Comparison of ENCODE assay signal across 8 cellular contexts in the genomic region with DNA sequence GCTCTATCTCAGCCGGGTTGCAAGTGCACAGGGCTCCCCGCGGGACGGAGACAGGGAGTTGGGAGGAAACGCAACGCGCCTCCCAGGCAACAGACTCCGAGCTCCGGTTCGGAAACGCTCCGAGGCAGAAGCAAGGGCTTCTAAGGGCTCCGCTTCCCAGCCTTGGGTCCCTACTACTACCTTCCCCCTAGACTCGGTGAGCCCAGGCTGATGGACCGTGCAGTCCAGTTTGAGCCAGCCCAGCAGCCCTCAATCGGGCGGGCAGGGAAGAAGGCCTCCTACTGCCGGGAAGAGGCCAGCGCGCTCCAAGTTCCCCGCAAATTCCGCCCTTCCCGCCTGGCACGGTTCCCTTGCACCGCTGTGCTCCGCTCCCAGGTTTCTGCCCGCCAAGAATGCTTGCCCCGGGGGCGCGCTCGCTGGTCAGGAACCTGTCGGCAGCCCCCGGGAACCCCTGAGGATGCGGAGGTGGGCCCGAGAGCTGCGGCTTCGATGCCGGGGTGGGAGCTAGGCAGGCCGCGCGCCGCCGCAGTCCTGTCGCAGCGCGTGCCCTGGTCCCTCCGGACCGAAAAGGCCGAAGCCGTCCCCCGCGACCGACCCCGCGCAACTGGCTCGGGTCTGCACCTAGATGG. TPM values are rescaled to one million over a fixed set of nuclear protein-coding genes. Genes with fewer than 3 reads are reported as not detected.
DNase-seq lines count a peak whose midpoint lies in the region; ATAC-seq, FAIRE-seq and TF ChIP-seq lines count a peak whose summit lies in the region.

No MANE protein-coding gene starts in this region.

- no TSS peak for BruUV-seq in HepG2 (replicated peaks; lab: Mats Ljungman, UMichigan)

- H3K36me3 ChIP-seq in DOHH2 (ENCODE audit: control insufficient read depth, low read length) (peaks cover 3% of the 10 kb centered on the region), HepG2 (replicated peaks in 1 of 2; ENCODE audit: control insufficient read depth in 1 of 2, insufficient read depth in 2 of 2, low read length in 2 of 2) (no peaks in the 10 kb centered on the region)

- H3K9me3 ChIP-seq in DOHH2 (ENCODE audit: control insufficient read depth, insufficient read depth, low read length) (peaks cover 8% of the 10 kb centered on the region), HepG2 (ENCODE audit: low read length) (peaks cover 17% of the 10 kb centered on the region)

- peaks cover 19% of the 10 kb centered on the region for H3K4me1 ChIP-seq in DOHH2 (ENCODE audit: control insufficient read depth, low read length)
- no peaks in the 10 kb centered on the region for H3K4me1 ChIP-seq in HepG2 (ENCODE audit: insufficient read depth, low read length)

- no peak overlapping the region for H3K9ac ChIP-seq in HepG2 (ENCODE audit: insufficient read depth, low read depth, low read length)

- H3K27me3 ChIP-seq in DOHH2 (ENCODE audit: control insufficient read depth, low read length), result no peaks in the 10 kb centered on the region
- no peaks in the 10 kb centered on the region for H3K27me3 ChIP-seq in dorsolateral prefrontal cortex
- no peaks in the 10 kb centered on the region; a peak in 1 of 5 replicates for H3K27me3 ChIP-seq in HepG2 (ENCODE audit: control insufficient read depth in 1 of 2, insufficient read depth in 2 of 2, low read length in 2 of 2)

- DNase-seq in GM20000 (ENCODE audit: low spot score), result peak; percentile 57
- DNase-seq in HS-5 (ENCODE audit: low read depth), result peak; percentile 28
- DNase-seq in activated CD4-positive, alpha-beta T cell treated with anti-CD3 and anti-CD28 coated beads for 1 hour, result peak; percentile 12
- peak in 8 of 10 donors; percentile 24 to 69 (median 50) for DNase-seq in dorsolateral prefrontal cortex
- no peak for DNase-seq in HepG2 (ENCODE audit: low spot score)
- peak; percentile 32 for DNase-seq in stimulated activated CD4-positive, alpha-beta T cell treated with anti-CD3 and anti-CD28 coated beads, Interleukin-4, amount 100 ng/mL, for 24 hours
- no peak for DNase-seq in amniotic stem cell (lab: John Stamatoyannopoulos, UW)

- intact Hi-C loops in dorsolateral prefrontal cortex (cut with DNase I), result no loop called here
- intact Hi-C loops in HepG2 (cut with micrococcal nuclease; ENCODE audit: unreplicated experiment), result no loop called here

- H3K4me2 ChIP-seq in DOHH2 (ENCODE audit: low read length), result peak overlapping the region; percentile 95
- H3K4me2 ChIP-seq in HepG2 (ENCODE audit: low read depth, low read length), result no peak overlapping the region

- TF ChIP-seq RAD21 in HepG2 (CRISPR knock-in tag; IDR thresholded peaks at IDR 0.05), result no peak

- TF ChIP-seq CTCF in DOHH2 (IDR thresholded peaks at IDR 0.05; ENCODE audit: low read depth, low read length, poor library complexity, severe bottlenecking) (no peak), GM20000 (IDR thresholded peaks at IDR 0.05; ENCODE audit: extremely low read depth, missing control alignments) (no peak), dorsolateral prefrontal cortex (IDR thresholded peaks at IDR 0.05 in 54 of 56, conservative IDR thresholded peaks at IDR 0.05 in 2 of 56; ENCODE audit: low read depth in 1 of 56, partially characterized antibody in 56 of 56) (peak in 2 of 56 donors; percentile 3 to 5), HepG2 (CRISPR knock-in tag; IDR thresholded peaks at IDR 0.05) (no peak)

- peak overlapping the region; percentile 96 for H3K4me3 ChIP-seq in DOHH2 (ENCODE audit: low read length)
- H3K4me3 ChIP-seq in dorsolateral prefrontal cortex, result peak overlapping the region; percentile 55 to 86 (median 76)
- no peak overlapping the region for H3K4me3 ChIP-seq in HepG2 (replicated peaks in 1 of 3; ENCODE audit: insufficient read depth in 1 of 3, low read depth in 2 of 3, low read length in 3 of 3)

- POLR2A ChIA-PET in HepG2 (lab: Yijun Ruan, JAX), result no interaction called here

- in situ Hi-C loops in HepG2 (cut with HindIII; ENCODE audit: extremely low pct_ligation_motif_present, low pct_unique_long_range_greater_than_20kb), result no loop called here

- H4K20me1 ChIP-seq in DOHH2 (ENCODE audit: control insufficient read depth, insufficient read depth, low read depth, low read length) (no peaks in the 10 kb centered on the region), HepG2 (ENCODE audit: insufficient read depth, low read length) (no peaks in the 10 kb centered on the region)

- H3K9me2 ChIP-seq in DOHH2 (replicated peaks; ENCODE audit: control insufficient read depth, low read length), result no peaks in the 10 kb centered on the region

- H2AFZ ChIP-seq in HepG2 (ENCODE audit: low read length), result no peak overlapping the region

- ATAC-seq in HepG2, result peak; percentile 32; the same call in 2 of the 3 replicates

- TF ChIP-seq POLR2A in HepG2 (IDR thresholded peaks at IDR 0.05; ENCODE audit: insufficient read depth in 1 of 2, low read depth in 2 of 2, low read length in 2 of 2), result no peak

- peak overlapping the region; percentile 54 for H3K27ac ChIP-seq in DOHH2 (ENCODE audit: low read depth, low read length)
- peak overlapping the region in 56 of 59 donors; percentile 11 to 91 (median 82) for H3K27ac ChIP-seq in dorsolateral prefrontal cortex
- no peak overlapping the region for H3K27ac ChIP-seq in HepG2 (ENCODE audit: extremely low read length, insufficient read depth, low read length)

- H3F3A ChIP-seq in DOHH2 (ENCODE audit: control insufficient read depth, insufficient read depth), result no peaks in the 10 kb centered on the region

- CTCF ChIA-PET in HepG2 (lab: Yijun Ruan, JAX; ENCODE audit: low intra/inter-chr PET ratio, low total read pairs), result no interaction called here

- TF ChIP-seq EP300 in HepG2 (IDR thresholded peaks at IDR 0.05; ENCODE audit: low read depth in 2 of 2, low read length in 2 of 2) (no peak), HepG2 (CRISPR knock-in tag; IDR thresholded peaks at IDR 0.05; ENCODE audit: borderline replicate concordance) (no peak)

- H3K79me2 ChIP-seq in DOHH2 (ENCODE audit: control insufficient read depth, low read length), result peaks cover 40% of the 10 kb centered on the region
- H3K79me2 ChIP-seq in HepG2 (ENCODE audit: insufficient read depth, low read length), result no peaks in the 10 kb centered on the region

- WGBS in HepG2 (ENCODE audit: low lambda C conversion rate), result 71% methylated on average over 16 of the region's 56 CpGs

- FAIRE-seq in HepG2 (lab: Jason Lieb, UNC), result no peak

RNA-seq across cellular contexts. Expression of a gene that starts 0.7 kb away (rescaled TPM):
- 100 to 1,000 TPM in 1 of 120 experiments, 10 to 100 TPM in 119; 20.2 to 106 (median 56.2) TPM for total RNA-seq in dorsolateral prefrontal cortex
- total RNA-seq in HepG2 (2016; rRNA removed; fragmentation: Illumina TruSeq; extraction: Trizol), result 0.13 and 0.67 TPM in 2 replicates
- 0.26 TPM in 1 of 2 replicates, not detected in the other for total RNA-seq in HepG2 (2016; cell fraction: cytosol; rRNA removed; fragmentation: Illumina TruSeq; extraction: Trizol; ENCODE audit: low read depth)
- 0.11 and 0.52 TPM in 2 replicates for total RNA-seq in HepG2 (2016; cell fraction: insoluble cytoplasmic fraction; rRNA removed; fragmentation: Illumina TruSeq; extraction: Trizol)
- total RNA-seq in HepG2 (2016; cell fraction: membrane; rRNA removed; fragmentation: Illumina TruSeq; extraction: Trizol), result 0.14 and 0.34 TPM in 2 replicates
- 0.19 and 1.2 TPM in 2 replicates for total RNA-seq in HepG2 (2016; cell fraction: nucleus; rRNA removed; fragmentation: Illumina TruSeq; extraction: Trizol)
- polyA plus RNA-seq in HepG2 (2011; rRNA removed), result 0.32 and 0.33 TPM in 2 replicates
- polyA plus RNA-seq in HepG2 (2011; cell fraction: cytosol; rRNA removed), result 0.11 and 0.22 TPM in 2 replicates
- polyA plus RNA-seq in HepG2 (2011; cell fraction: nucleus; rRNA removed), result 0.78 and 1.3 TPM in 2 replicates
- polyA plus RNA-seq in HepG2 (2012), result 0.68 and 1.0 TPM in 2 replicates
- polyA plus RNA-seq in HepG2 (2016; cell fraction: cytosol; fragmentation: Illumina TruSeq; extraction: Trizol; ENCODE audit: low read depth), result not detected in 2 replicates
- 0.15 and 0.17 TPM in 2 replicates for polyA plus RNA-seq in HepG2 (2016; cell fraction: insoluble cytoplasmic fraction; fragmentation: Illumina TruSeq; extraction: Trizol; ENCODE audit: low read depth)
- polyA plus RNA-seq in HepG2 (2016; cell fraction: membrane; fragmentation: Illumina TruSeq; extraction: Trizol; ENCODE audit: low read depth), result not detected in 2 replicates
- polyA plus RNA-seq in HepG2 (2016; cell fraction: nucleus; fragmentation: Illumina TruSeq; extraction: Trizol; ENCODE audit: insufficient read depth, low read depth), result 0.15 and 0.17 TPM in 2 replicates
- polyA minus RNA-seq in HepG2 (2011; rRNA and poly(A)+ RNA removed; ENCODE audit: low replicate concordance), result 0.28 and 10.7 TPM in 2 replicates
- 0.26 and 0.79 TPM in 2 replicates for polyA minus RNA-seq in HepG2 (2011; cell fraction: cytosol; rRNA and poly(A)+ RNA removed)
- polyA minus RNA-seq in HepG2 (2011; cell fraction: nucleus; rRNA and poly(A)+ RNA removed), result 1.6 and 3.0 TPM in 2 replicates

RNA-seq across cellular contexts. Expression of a gene that starts 48.8 kb away (rescaled TPM):
- total RNA-seq in dorsolateral prefrontal cortex (10 to 100 TPM; 17.7 to 59.5 (median 45.5) TPM), HepG2 (2016; rRNA removed; fragmentation: Illumina TruSeq; extraction: Trizol) (23.0 and 28.1 TPM in 2 replicates)
- 1.0 and 1.8 TPM in 2 replicates for total RNA-seq in HepG2 (2016; cell fraction: cytosol; rRNA removed; fragmentation: Illumina TruSeq; extraction: Trizol; ENCODE audit: low read depth)
- 21.0 and 30.4 TPM in 2 replicates for total RNA-seq in HepG2 (2016; cell fraction: insoluble cytoplasmic fraction; rRNA removed; fragmentation: Illumina TruSeq; extraction: Trizol)
- 8.2 and 8.3 TPM in 2 replicates for total RNA-seq in HepG2 (2016; cell fraction: membrane; rRNA removed; fragmentation: Illumina TruSeq; extraction: Trizol)
- total RNA-seq in HepG2 (2016; cell fraction: nucleus; rRNA removed; fragmentation: Illumina TruSeq; extraction: Trizol), result 37.0 and 41.5 TPM in 2 replicates
- polyA plus RNA-seq in HepG2 (2011; rRNA removed), result 9.1 and 10.7 TPM in 2 replicates
- polyA plus RNA-seq in HepG2 (2011; cell fraction: cytosol; rRNA removed), result 3.0 and 4.4 TPM in 2 replicates
- polyA plus RNA-seq in HepG2 (2011; cell fraction: nucleus; rRNA removed), result 18.8 and 26.0 TPM in 2 replicates
- polyA plus RNA-seq in HepG2 (2012), result 8.5 and 10.5 TPM in 2 replicates
- polyA plus RNA-seq in HepG2 (2016; cell fraction: cytosol; fragmentation: Illumina TruSeq; extraction: Trizol; ENCODE audit: low read depth), result 0.43 and 0.65 TPM in 2 replicates
- 13.9 and 14.5 TPM in 2 replicates for polyA plus RNA-seq in HepG2 (2016; cell fraction: insoluble cytoplasmic fraction; fragmentation: Illumina TruSeq; extraction: Trizol; ENCODE audit: low read depth)
- 3.0 and 4.0 TPM in 2 replicates for polyA plus RNA-seq in HepG2 (2016; cell fraction: membrane; fragmentation: Illumina TruSeq; extraction: Trizol; ENCODE audit: low read depth)
- polyA plus RNA-seq in HepG2 (2016; cell fraction: nucleus; fragmentation: Illumina TruSeq; extraction: Trizol; ENCODE audit: insufficient read depth, low read depth), result 41.8 and 49.3 TPM in 2 replicates
- polyA minus RNA-seq in HepG2 (2011; rRNA and poly(A)+ RNA removed; ENCODE audit: low replicate concordance), result 14.4 and 15.5 TPM in 2 replicates
- 5.7 and 7.3 TPM in 2 replicates for polyA minus RNA-seq in HepG2 (2011; cell fraction: cytosol; rRNA and poly(A)+ RNA removed)
- polyA minus RNA-seq in HepG2 (2011; cell fraction: nucleus; rRNA and poly(A)+ RNA removed), result 69.9 and 74.8 TPM in 2 replicates

RNA-seq across cellular contexts. Expression of a gene that starts 49.2 kb away (rescaled TPM):
- 10 to 100 TPM; 21.0 to 55.1 (median 30.6) TPM for total RNA-seq in dorsolateral prefrontal cortex
- total RNA-seq in HepG2 (2016; rRNA removed; fragmentation: Illumina TruSeq; extraction: Trizol), result 70.8 and 84.7 TPM in 2 replicates
- total RNA-seq in HepG2 (2016; cell fraction: cytosol; rRNA removed; fragmentation: Illumina TruSeq; extraction: Trizol; ENCODE audit: low read depth), result 13.0 and 16.7 TPM in 2 replicates
- total RNA-seq in HepG2 (2016; cell fraction: insoluble cytoplasmic fraction; rRNA removed; fragmentation: Illumina TruSeq; extraction: Trizol), result 75.1 and 87.2 TPM in 2 replicates
- total RNA-seq in HepG2 (2016; cell fraction: membrane; rRNA removed; fragmentation: Illumina TruSeq; extraction: Trizol), result 23.8 and 30.0 TPM in 2 replicates
- total RNA-seq in HepG2 (2016; cell fraction: nucleus; rRNA removed; fragmentation: Illumina TruSeq; extraction: Trizol), result 52.7 and 66.4 TPM in 2 replicates
- polyA plus RNA-seq in HepG2 (2011; rRNA removed), result 25.5 and 29.5 TPM in 2 replicates
- 16.4 and 20.2 TPM in 2 replicates for polyA plus RNA-seq in HepG2 (2011; cell fraction: cytosol; rRNA removed)
- 22.3 and 23.9 TPM in 2 replicates for polyA plus RNA-seq in HepG2 (2011; cell fraction: nucleus; rRNA removed)
- polyA plus RNA-seq in HepG2 (2012), result 16.5 and 26.8 TPM in 2 replicates
- polyA plus RNA-seq in HepG2 (2016; cell fraction: cytosol; fragmentation: Illumina TruSeq; extraction: Trizol; ENCODE audit: low read depth), result 5.0 and 6.5 TPM in 2 replicates
- polyA plus RNA-seq in HepG2 (2016; cell fraction: insoluble cytoplasmic fraction; fragmentation: Illumina TruSeq; extraction: Trizol; ENCODE audit: low read depth), result 58.5 and 62.1 TPM in 2 replicates
- 15.7 and 18.4 TPM in 2 replicates for polyA plus RNA-seq in HepG2 (2016; cell fraction: membrane; fragmentation: Illumina TruSeq; extraction: Trizol; ENCODE audit: low read depth)
- polyA plus RNA-seq in HepG2 (2016; cell fraction: nucleus; fragmentation: Illumina TruSeq; extraction: Trizol; ENCODE audit: insufficient read depth, low read depth), result 43.9 and 48.8 TPM in 2 replicates
- 46.1 and 69.8 TPM in 2 replicates for polyA minus RNA-seq in HepG2 (2011; rRNA and poly(A)+ RNA removed; ENCODE audit: low replicate concordance)
- polyA minus RNA-seq in HepG2 (2011; cell fraction: cytosol; rRNA and poly(A)+ RNA removed), result 22.7 and 24.0 TPM in 2 replicates
- polyA minus RNA-seq in HepG2 (2011; cell fraction: nucleus; rRNA and poly(A)+ RNA removed), result 43.1 and 46.4 TPM in 2 replicates

Comparison
In these comparisons a context has a peak if more than half of its experiments do, and no peak if none do; other contexts are left out.
1. H3K4me3 ChIP-seq: peak in DOHH2 (single experiment) and dorsolateral prefrontal cortex (59 of 59); none in HepG2 (0 of 3).
2. DNase-seq: peak in GM20000 (single experiment), HS-5 (single experiment), activated CD4-positive, alpha-beta T cell treated with anti-CD3 and anti-CD28 coated beads for 1 hour (single experiment), dorsolateral prefrontal cortex (8 of 10) and stimulated activated CD4-positive, alpha-beta T cell treated with anti-CD3 and anti-CD28 coated beads, Interleukin-4, amount 100 ng/mL, for 24 hours (single experiment); none in HepG2 (single experiment) and amniotic stem cell (single experiment).
3. RNA of a gene that starts 0.7 kb away (total RNA-seq): 20.2 to 106 TPM in dorsolateral prefrontal cortex; 0.11 to 1.2 TPM in HepG2; every median in the first group is over 4 times any median in the second.